8 cellular contexts compared by ENCODE assay signal in genomic region chr6:49462599-49462926, GRCh38. TPM values are rescaled to one million over a fixed set of nuclear protein-coding genes. Genes with fewer than 3 reads are reported as not detected.
DNase-seq lines count a peak whose midpoint lies in the region; ATAC-seq and TF ChIP-seq lines count a peak whose summit lies in the region.

No MANE protein-coding gene starts in this region.

- peaks cover 11% of the 10 kb centered on the region for H3K4me1 ChIP-seq in thymus (ENCODE audit: control insufficient read depth, insufficient read depth, low read length)

- no peak for TF ChIP-seq CTCF in 22Rv1 (IDR thresholded peaks at IDR 0.05)
- TF ChIP-seq CTCF in kidney epithelial cell (IDR thresholded peaks at IDR 0.05; ENCODE audit: insufficient read depth, low read length, poor library complexity, severe bottlenecking), result no peak
- TF ChIP-seq CTCF in GM20000 (IDR thresholded peaks at IDR 0.05; ENCODE audit: extremely low read depth, missing control alignments), result no peak

- DNase-seq in kidney epithelial cell (ENCODE audit: low read depth) (no peak), GM20000 (ENCODE audit: low spot score) (no peak)
- no peak for DNase-seq in stimulated activated CD4-positive, alpha-beta T cell treated with anti-CD3 and anti-CD28 coated beads, Interleukin-15, amount 100 ng/mL, for 24 hours

- H3K36me3 ChIP-seq in kidney epithelial cell (ENCODE audit: control insufficient read depth, insufficient read depth, low read length) (no peaks in the 10 kb centered on the region), thymus (ENCODE audit: control insufficient read depth, insufficient read depth) (no peaks in the 10 kb centered on the region)

- H3K27me3 ChIP-seq in kidney epithelial cell (ENCODE audit: control insufficient read depth, insufficient read depth, low read length) (no peaks in the 10 kb centered on the region), thymus (ENCODE audit: control insufficient read depth, insufficient read depth) (no peaks in the 10 kb centered on the region)

- H3K4me3 ChIP-seq in kidney epithelial cell (ENCODE audit: low read depth, low read length) (peak overlapping the region; percentile 92), thymus (ENCODE audit: low read length) (peak overlapping the region; percentile 86)

- ATAC-seq in GM19035 (IDR thresholded peaks at IDR 0.05; ENCODE audit: unreplicated experiment) (peak; percentile 26), HG03354 (IDR thresholded peaks at IDR 0.05; ENCODE audit: poor library complexity, severe bottlenecking, unreplicated experiment) (peak; percentile 17)

- H3K27ac ChIP-seq in 22Rv1, result peak overlapping the region; percentile 74
- H3K27ac ChIP-seq in adipose tissue (ENCODE audit: low read depth, low read length), result peak overlapping the region; percentile 21
- peak overlapping the region; percentile 78 for H3K27ac ChIP-seq in thymus (ENCODE audit: low read depth)

- 1 to 2% (median 2%) methylated on average over 7 of the region's 7 CpGs for WGBS in adipose tissue, 3 donors
- 2% methylated on average over 7 of the region's 7 CpGs for WGBS in thymus

- no peaks in the 10 kb centered on the region for H3K9me3 ChIP-seq in thymus (ENCODE audit: control insufficient read depth)

RNA-seq across cellular contexts. Expression of gene MMUT, which starts 0.5 kb away (rescaled TPM):
- polyA plus RNA-seq in adipose tissue (10 to 100 TPM; 11.0 to 22.0 (median 15.3) TPM), thymus (14.4 TPM)
- 13.0 and 13.8 TPM in 2 replicates for total RNA-seq in kidney epithelial cell

RNA-seq across cellular contexts. Expression of gene CENPQ, which starts 0.6 kb away (rescaled TPM):
- polyA plus RNA-seq in adipose tissue (1 to 10 TPM; 2.6 to 5.5 (median 3.1) TPM), thymus (9.8 TPM)
- total RNA-seq in kidney epithelial cell, result 3.3 and 10.5 TPM in 2 replicates

RNA-seq across cellular contexts. Expression of gene GLYATL3, which starts 37.2 kb away (rescaled TPM):
- polyA plus RNA-seq in adipose tissue (not detected), thymus (0.05 TPM)
- total RNA-seq in kidney epithelial cell, result not detected in 2 replicates

Comparison
In these comparisons a context has a peak if more than half of its experiments do, and no peak if none do; other contexts are left out.
1. H3K27ac ChIP-seq: peak in every context shown above with its lines; median percentile 78 in thymus; 74 in 22Rv1; 21 in adipose tissue.